In the genomic region with DNA sequence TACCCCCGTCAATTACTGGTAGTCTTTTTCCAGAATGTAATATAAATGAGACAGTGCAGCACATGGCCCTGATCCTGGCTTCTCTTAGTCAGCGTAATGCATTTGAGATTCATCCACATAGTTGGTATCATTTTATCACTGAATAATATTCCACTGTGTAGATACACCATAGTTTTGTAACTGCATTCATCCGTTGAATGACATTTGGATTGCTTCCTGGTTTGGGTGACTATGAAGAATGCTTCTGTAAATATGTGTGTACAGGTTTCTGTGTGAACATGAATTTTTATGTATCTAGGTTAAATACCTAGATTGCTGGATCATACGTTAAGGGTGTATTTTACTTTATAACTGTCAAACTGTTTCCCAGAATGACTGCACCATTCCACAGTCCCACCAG, we compare ENCODE assay signal across 33 cellular contexts.
"Had no signal": no experiment of that assay in that cellular context is flagged by ENCODE, and none has a peak within 500 bp of the region (broad histone marks: within the 10 kb centered on the region; RNA-seq: fewer than 3 reads in every experiment).

No MANE protein-coding gene starts in this region.

- H3K27ac ChIP-seq: ascending aorta, body of pancreas, breast epithelium, SJCRH30, WERI-Rb-1 had no signal

- ATAC-seq: activated CD8-positive, alpha-beta memory T cell treated with anti-CD3 and anti-CD28 coated beads, Interleukin-2, amount 10 ng/mL, durations not matched to agents 7 days and 5 days; body of pancreas had no signal

- H3K4me1 ChIP-seq: ascending aorta, breast epithelium, SJCRH30 had no signal

- H3K36me3 ChIP-seq: ascending aorta, breast epithelium, SJCRH30, WERI-Rb-1 had no signal

- H3K9me3 ChIP-seq: ascending aorta, body of pancreas, breast epithelium, SJCRH30 had no signal

- DNase-seq: activated CD4-positive, alpha-beta memory T cell treated with anti-CD3 and anti-CD28 coated beads, Interleukin-2, amount 10 ng/mL, durations not matched to agents 7 days and 5 days; activated CD4-positive, alpha-beta T cell treated with anti-CD3 and anti-CD28 coated beads for 1 hour; activated CD4-positive, alpha-beta T cell treated with anti-CD3 and anti-CD28 coated beads for 48 hours; activated CD4-positive, CD25-positive, alpha-beta regulatory T cell; activated CD8-positive, alpha-beta memory T cell treated with anti-CD3 and anti-CD28 coated beads for 24 hours; activated CD8-positive, alpha-beta memory T cell treated with anti-CD3 and anti-CD28 coated beads, Interleukin-2, amount 10 ng/mL, durations not matched to agents 7 days and 5 days; activated CD8-positive, alpha-beta memory T cell treated with anti-CD3 and anti-CD28 coated beads, Interleukin-2, amount 50 U/mL, for 48 hours; activated effector memory CD4-positive, alpha-beta T cell treated with Interleukin-2 at 50 U/mL for 16 hours; activated naive CD4-positive, alpha-beta T cell treated with anti-CD3 and anti-CD28 coated beads, Interleukin-2, amount 10 ng/mL, durations not matched to agents 7 days and 5 days; activated T-cell treated with anti-CD3 and anti-CD28 coated beads, Interleukin-2, amount 50 U/mL, for 48 hours; amygdala; body of pancreas; central memory CD4-positive, alpha-beta T cell; Kasumi-1; KG1; MM.1S; MV-4-11; NCI-H1092; NCI-H1436 treated with DMSO at 0.1 percent for 48 hours; NCI-H187 treated with DMSO at 0.1 percent for 48 hours; NCI-H2081 treated with DMSO at 0.1 percent for 48 hours; NCI-H345; NCI-H510A; NCI-H526; NCI-H748 treated with DMSO at 0.1 percent for 48 hours; NK-92 treated with Interleukin-12 subunit alpha and Interleukin-12 subunit beta, amount 100 ng/mL, for 24 hours; SHP77; SJCRH30; T1000; WERI-Rb-1 had no signal

- H3K4me3 ChIP-seq: ascending aorta, body of pancreas, breast epithelium, SJCRH30, SK-N-MC had no signal

- H3K27me3 ChIP-seq: ascending aorta, body of pancreas, breast epithelium, SJCRH30 had no signal
